21 cellular contexts compared by ENCODE assay signal in genomic region chr4:19382993-19383392, GRCh38.
DNase-seq lines count a peak whose midpoint lies in the region; ATAC-seq and TF ChIP-seq lines count a peak whose summit lies in the region.
"Had no signal": no experiment of that assay in that cellular context is flagged by ENCODE, and none has a peak within 500 bp of the region (broad histone marks: within the 10 kb centered on the region; RNA-seq: fewer than 3 reads in every experiment).

No MANE protein-coding gene starts in this region.

- H3K4me3 ChIP-seq in breast epithelium (no peak overlapping the region), adipocyte (ENCODE audit: low read length) (no peak overlapping the region), fibroblast of pulmonary artery (replicated peaks; ENCODE audit: low read depth, low read length) (no peak overlapping the region), aorta (ENCODE audit: low read length in 2 of 2) (no peak overlapping the region)
- H3K4me3 ChIP-seq: coronary artery, pancreas, upper lobe of left lung had no signal

- no peaks in the 10 kb centered on the region for H3K36me3 Mint-ChIP-seq in MCF 10A (ENCODE audit: insufficient read depth, unreplicated experiment)
- no peaks in the 10 kb centered on the region for H3K36me3 Mint-ChIP-seq in activated naive CD4-positive, alpha-beta T cell treated with anti-CD3 and anti-CD28 coated beads, Interleukin-2, amount 10 ng/mL, durations not matched to agents 7 days and 5 days
- H3K36me3 Mint-ChIP-seq: activated CD4-positive, alpha-beta memory T cell treated with anti-CD3 and anti-CD28 coated beads for 36 hours; CD4-positive, alpha-beta memory T cell; stimulated activated naive B cell treated with anti-CD40 and anti-IgM and Interleukin-4, amounts not matched to agents 10 μg/mL and 1 μg/mL and 100 μg/mL, for 72 hours had no signal

- intact Hi-C loops in MCF 10A (cut with micrococcal nuclease) (loop anchor here (5.0 kb wide), 1 partner anchor 469 kb away; no protein-coding TSS in a partner anchor), breast epithelium (cut with DNase I; ENCODE audit: low total_unique reads) (no loop called here), aorta (cut with DNase I) (no loop called here)

- H3K9me3 ChIP-seq in breast epithelium (no peaks in the 10 kb centered on the region), adipocyte (ENCODE audit: control insufficient read depth, low read length) (no peaks in the 10 kb centered on the region), aorta (ENCODE audit: control insufficient read depth, low read length) (peaks cover 1% of the 10 kb centered on the region)
- H3K9me3 ChIP-seq: pancreas, upper lobe of left lung had no signal

- DNase-seq in MCF 10A (ENCODE audit: unreplicated experiment) (peak; percentile 89), breast epithelium (ENCODE audit: low spot score in 2 of 2) (no peak), adipocyte (ENCODE audit: low read depth) (peak; percentile 34), fibroblast of pulmonary artery (ENCODE audit: low read depth) (peak; percentile 31), aorta (no peak)
- DNase-seq in activated naive CD4-positive, alpha-beta T cell treated with anti-CD3 and anti-CD28 coated beads, Interleukin-2, amount 10 ng/mL, durations not matched to agents 7 days and 5 days, result no peak
- DNase-seq: activated CD4-positive, alpha-beta memory T cell treated with anti-CD3 and anti-CD28 coated beads for 36 hours; activated T-cell treated with anti-CD3 and anti-CD28 coated beads, Interleukin-2, amount 50 U/mL, for 72 hours; CD4-positive, alpha-beta memory T cell; GDM1; hypothalamus; NCI-H187 treated with DMSO at 0.1 percent for 48 hours; pancreas; stimulated activated naive B cell treated with anti-CD40 and anti-IgM and Interleukin-4, amounts not matched to agents 10 μg/mL and 1 μg/mL and 100 μg/mL, for 72 hours; SW 1271; upper lobe of left lung had no signal

- TF ChIP-seq CTCF in MCF 10A (IDR thresholded peaks at IDR 0.05; ENCODE audit: unreplicated experiment) (no peak), breast epithelium (IDR thresholded peaks at IDR 0.05) (no peak), fibroblast of pulmonary artery (IDR thresholded peaks at IDR 0.05; ENCODE audit: low read length, missing control alignments) (no peak)

- ATAC-seq in aorta (ENCODE audit: low FRiP score) (peak; percentile 52), GM19324 (IDR thresholded peaks at IDR 0.05; ENCODE audit: low FRiP score, unreplicated experiment) (no peak), HG03342 (IDR thresholded peaks at IDR 0.05; ENCODE audit: unreplicated experiment) (no peak)
- ATAC-seq: activated T-cell treated with anti-CD3 and anti-CD28 coated beads, Interleukin-2, amount 50 U/mL, for 72 hours; left lobe of liver; stimulated activated naive B cell treated with anti-CD40 and anti-IgM and Interleukin-4, amounts not matched to agents 10 μg/mL and 1 μg/mL and 100 μg/mL, for 72 hours had no signal

- H3K27me3 ChIP-seq in breast epithelium, result no peaks in the 10 kb centered on the region
- no peaks in the 10 kb centered on the region for H3K27me3 ChIP-seq in adipocyte (replicated peaks; ENCODE audit: control insufficient read depth, insufficient read depth, low read length)
- no peaks in the 10 kb centered on the region for H3K27me3 ChIP-seq in aorta (ENCODE audit: control insufficient read depth in 1 of 2, insufficient read depth in 2 of 2, low read length in 1 of 2)
- H3K27me3 ChIP-seq: pancreas, upper lobe of left lung had no signal

- WGBS in aorta, 2 donors, result 90% methylated on average over 3 of the region's 3 CpGs

- H3K4me3 Mint-ChIP-seq in MCF 10A (ENCODE audit: unreplicated experiment), result no peak overlapping the region
- no peak overlapping the region for H3K4me3 Mint-ChIP-seq in activated naive CD4-positive, alpha-beta T cell treated with anti-CD3 and anti-CD28 coated beads, Interleukin-2, amount 10 ng/mL, durations not matched to agents 7 days and 5 days
- H3K4me3 Mint-ChIP-seq: activated CD4-positive, alpha-beta memory T cell treated with anti-CD3 and anti-CD28 coated beads for 36 hours; activated T-cell treated with anti-CD3 and anti-CD28 coated beads, Interleukin-2, amount 50 U/mL, for 72 hours; CD4-positive, alpha-beta memory T cell; stimulated activated naive B cell treated with anti-CD40 and anti-IgM and Interleukin-4, amounts not matched to agents 10 μg/mL and 1 μg/mL and 100 μg/mL, for 72 hours had no signal

- peak overlapping the region; percentile 90 for H3K27ac Mint-ChIP-seq in MCF 10A (ENCODE audit: low read depth, unreplicated experiment)
- H3K27ac Mint-ChIP-seq in activated naive CD4-positive, alpha-beta T cell treated with anti-CD3 and anti-CD28 coated beads, Interleukin-2, amount 10 ng/mL, durations not matched to agents 7 days and 5 days, result no peak overlapping the region
- H3K27ac Mint-ChIP-seq: activated CD4-positive, alpha-beta memory T cell treated with anti-CD3 and anti-CD28 coated beads for 36 hours; activated T-cell treated with anti-CD3 and anti-CD28 coated beads, Interleukin-2, amount 50 U/mL, for 72 hours; CD4-positive, alpha-beta memory T cell; stimulated activated naive B cell treated with anti-CD40 and anti-IgM and Interleukin-4, amounts not matched to agents 10 μg/mL and 1 μg/mL and 100 μg/mL, for 72 hours had no signal

- CTCF ChIA-PET in MCF 10A (lab: Yijun Ruan, JAX), result interaction anchor here (0.7 kb wide), 2 partner anchors 160 to 1015 kb away, joined by 3 read pairs; no protein-coding TSS in a partner anchor
- CTCF ChIA-PET in activated naive CD4-positive, alpha-beta T cell treated with anti-CD3 and anti-CD28 coated beads, Interleukin-2, amount 10 ng/mL, durations not matched to agents 7 days and 5 days (lab: Charles Lee), result no interaction called here

- TF ChIP-seq POLR2A in breast epithelium (IDR thresholded peaks at IDR 0.05), result no peak

- H3K27me3 Mint-ChIP-seq in MCF 10A (ENCODE audit: insufficient read depth, unreplicated experiment), result no peaks in the 10 kb centered on the region
- no peaks in the 10 kb centered on the region for H3K27me3 Mint-ChIP-seq in activated naive CD4-positive, alpha-beta T cell treated with anti-CD3 and anti-CD28 coated beads, Interleukin-2, amount 10 ng/mL, durations not matched to agents 7 days and 5 days
- H3K27me3 Mint-ChIP-seq: activated CD4-positive, alpha-beta memory T cell treated with anti-CD3 and anti-CD28 coated beads for 36 hours; CD4-positive, alpha-beta memory T cell; stimulated activated naive B cell treated with anti-CD40 and anti-IgM and Interleukin-4, amounts not matched to agents 10 μg/mL and 1 μg/mL and 100 μg/mL, for 72 hours had no signal

- H3K27ac ChIP-seq in breast epithelium (no peak overlapping the region), aorta (ENCODE audit: low read depth in 1 of 2, low read length in 2 of 2) (no peak overlapping the region)
- H3K27ac ChIP-seq: 22Rv1, coronary artery, pancreas, upper lobe of left lung had no signal

- POLR2A ChIA-PET in MCF 10A (lab: Yijun Ruan, JAX), result interaction anchor here (0.5 to 1.4 kb wide), 8 partner anchors 10 to 865 kb away, joined by 3 to 8 read pairs (median 4); no protein-coding TSS in a partner anchor

- H3K4me1 Mint-ChIP-seq in MCF 10A (ENCODE audit: insufficient read depth, unreplicated experiment), result peaks cover 35% of the 10 kb centered on the region
- H3K4me1 Mint-ChIP-seq in activated naive CD4-positive, alpha-beta T cell treated with anti-CD3 and anti-CD28 coated beads, Interleukin-2, amount 10 ng/mL, durations not matched to agents 7 days and 5 days, result no peaks in the 10 kb centered on the region
- H3K4me1 Mint-ChIP-seq: CD4-positive, alpha-beta memory T cell; stimulated activated naive B cell treated with anti-CD40 and anti-IgM and Interleukin-4, amounts not matched to agents 10 μg/mL and 1 μg/mL and 100 μg/mL, for 72 hours had no signal

- no TSS peak for BruUV-seq in MCF 10A (replicated peaks; lab: Mats Ljungman, UMichigan)

- H3K9me3 Mint-ChIP-seq in MCF 10A (ENCODE audit: unreplicated experiment), result peaks cover 8% of the 10 kb centered on the region
- peaks cover 17% of the 10 kb centered on the region for H3K9me3 Mint-ChIP-seq in activated naive CD4-positive, alpha-beta T cell treated with anti-CD3 and anti-CD28 coated beads, Interleukin-2, amount 10 ng/mL, durations not matched to agents 7 days and 5 days

- H3K4me1 ChIP-seq in breast epithelium (no peaks in the 10 kb centered on the region), adipocyte (ENCODE audit: control insufficient read depth, insufficient read depth, low read length) (peaks cover 26% of the 10 kb centered on the region), aorta (ENCODE audit: control insufficient read depth in 1 of 2, insufficient read depth in 2 of 2, low read length in 2 of 2) (no peaks in the 10 kb centered on the region)
- H3K4me1 ChIP-seq: pancreas, upper lobe of left lung had no signal

- H3K9ac ChIP-seq in adipocyte (ENCODE audit: low read length), result no peak overlapping the region

- H3K36me3 ChIP-seq in breast epithelium (no peaks in the 10 kb centered on the region), adipocyte (ENCODE audit: control insufficient read depth, insufficient read depth, low read length, severe bottlenecking) (no peaks in the 10 kb centered on the region), aorta (ENCODE audit: control insufficient read depth in 1 of 2, insufficient read depth in 2 of 2, low read length in 1 of 2) (no peaks in the 10 kb centered on the region)
- H3K36me3 ChIP-seq: pancreas, upper lobe of left lung had no signal

Comparison
In these comparisons a context has a peak if more than half of its experiments do, and no peak if none do; other contexts are left out.
1. DNase-seq: peak in MCF 10A (single experiment), adipocyte (single experiment) and fibroblast of pulmonary artery (single experiment); none in breast epithelium (0 of 2), aorta (0 of 2) and activated naive CD4-positive, alpha-beta T cell treated with anti-CD3 and anti-CD28 coated beads, Interleukin-2, amount 10 ng/mL, durations not matched to agents 7 days and 5 days (single experiment).